ENCODE assay signal across 14 cellular contexts in the genomic region with DNA sequence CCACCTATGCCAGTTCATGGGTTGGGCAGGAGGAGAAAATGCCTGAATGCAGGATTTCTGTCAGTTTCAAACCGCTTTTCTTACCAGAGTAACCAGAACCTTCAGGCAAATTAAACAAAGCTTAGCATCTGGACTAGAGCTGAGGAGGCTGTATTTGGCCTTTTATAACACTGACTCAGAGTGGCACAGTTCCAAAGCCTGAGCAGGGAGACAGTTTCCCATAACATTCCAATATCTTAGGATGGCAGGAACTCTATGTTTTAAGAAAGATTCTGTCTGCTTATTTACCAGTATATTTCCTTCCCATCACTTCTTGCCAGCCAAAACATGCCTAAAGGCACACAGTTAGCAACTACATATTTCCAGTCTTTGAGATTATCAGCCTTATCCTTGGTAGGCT. TPM values are rescaled to one million over a fixed set of nuclear protein-coding genes. Genes with fewer than 3 reads are reported as not detected.
DNase-seq lines count a peak whose midpoint lies in the region; ATAC-seq and TF ChIP-seq lines count a peak whose summit lies in the region.
"Had no signal": no experiment of that assay in that cellular context is flagged by ENCODE, and none has a peak within 500 bp of the region (broad histone marks: within the 10 kb centered on the region; RNA-seq: fewer than 3 reads in every experiment).

No MANE protein-coding gene starts in this region.

- H3K9me3 ChIP-seq in body of pancreas: no peaks in the 10 kb centered on the region
- H3K9me3 ChIP-seq: upper lobe of left lung had no signal

- H3K36me3 ChIP-seq in body of pancreas (replicated peaks in 1 of 2; ENCODE audit: insufficient read depth in 1 of 2, low read depth in 2 of 2): peaks cover 26 to 65% of the 10 kb centered on the region in 2 donors

- no peak overlapping the region for H3K27ac Mint-ChIP-seq in endothelial cell (ENCODE audit: unreplicated experiment)

- no peaks in the 10 kb centered on the region for H3K9me3 Mint-ChIP-seq in endothelial cell (ENCODE audit: unreplicated experiment)
- H3K9me3 Mint-ChIP-seq: brain had no signal

- H3K4me3 Mint-ChIP-seq in endothelial cell (ENCODE audit: unreplicated experiment): peak overlapping the region; percentile 37
- H3K4me3 Mint-ChIP-seq: brain had no signal

- no peaks in the 10 kb centered on the region for H3K27me3 ChIP-seq in body of pancreas
- H3K27me3 ChIP-seq: foreskin keratinocyte, upper lobe of left lung had no signal

- 88 to 100% methylated on average over 1 of the region's 1 CpG for WGBS in body of pancreas, 2 donors

- intact Hi-C loops in body of pancreas (cut with DNase I): no loop called here

- peak; percentile 91 for DNase-seq in AG10803 (ENCODE audit: low read depth)
- DNase-seq in M059J (ENCODE audit: low read depth): peak; percentile 92
- no peak for DNase-seq in endothelial cell (ENCODE audit: low spot score)
- DNase-seq in non-pigmented ciliary epithelial cell (ENCODE audit: low read depth): peak; percentile 49
- DNase-seq in stimulated activated CD8-positive, alpha-beta memory T cell treated with anti-CD3 and anti-CD28 coated beads, Interleukin-4, amount 100 ng/mL, for 48 hours: no peak
- DNase-seq in medulla oblongata (ENCODE audit: extremely low spot score): no peak
- no peak for DNase-seq in body of pancreas
- DNase-seq: COR-L47, left colon, MM.1S, upper lobe of left lung had no signal

- no peak overlapping the region for H3K27ac ChIP-seq in body of pancreas
- H3K27ac ChIP-seq: foreskin keratinocyte had no signal

- peaks cover 15% of the 10 kb centered on the region for H3K4me1 Mint-ChIP-seq in endothelial cell (ENCODE audit: unreplicated experiment)
- H3K4me1 Mint-ChIP-seq: brain had no signal

- H3K4me1 ChIP-seq in body of pancreas: no peaks in the 10 kb centered on the region
- H3K4me1 ChIP-seq: foreskin keratinocyte, upper lobe of left lung had no signal

- no peak overlapping the region for H3K4me3 ChIP-seq in AG10803 (ENCODE audit: low read length)
- no peak overlapping the region for H3K4me3 ChIP-seq in body of pancreas
- H3K4me3 ChIP-seq: upper lobe of left lung had no signal

- TF ChIP-seq POLR2A in body of pancreas (IDR thresholded peaks at IDR 0.05): no peak

- peaks cover 74% of the 10 kb centered on the region for H3K36me3 Mint-ChIP-seq in endothelial cell (ENCODE audit: low read depth, unreplicated experiment)

- TF ChIP-seq CTCF in AG10803 (conservative IDR thresholded peaks at IDR 0.05; ENCODE audit: low read length) (no peak), endothelial cell (IDR thresholded peaks at IDR 0.05; ENCODE audit: unreplicated experiment) (no peak), body of pancreas (IDR thresholded peaks at IDR 0.05) (no peak)

- ATAC-seq in GM21423 (IDR thresholded peaks at IDR 0.05; ENCODE audit: unreplicated experiment): no peak
- no peak for ATAC-seq in body of pancreas
- ATAC-seq: foreskin keratinocyte, left colon had no signal

- H3K27me3 Mint-ChIP-seq in endothelial cell (ENCODE audit: unreplicated experiment): no peaks in the 10 kb centered on the region

RNA-seq across cellular contexts. Expression of a gene that starts 46.8 kb away (rescaled TPM):
- 40.0 and 86.1 TPM in 2 replicates for total RNA-seq in M059J (2014; rRNA removed; shearing (Covaris generic))
- total RNA-seq in endothelial cell (ENCODE audit: unreplicated experiment) (223 TPM), body of pancreas (10 to 100 TPM; 84.4 to 87.4 TPM)

Comparison
In these comparisons a context has a peak if more than half of its experiments do, and no peak if none do; other contexts are left out.
1. DNase-seq: peak in AG10803 (single experiment), M059J (single experiment) and non-pigmented ciliary epithelial cell (single experiment); none in endothelial cell (single experiment), stimulated activated CD8-positive, alpha-beta memory T cell treated with anti-CD3 and anti-CD28 coated beads, Interleukin-4, amount 100 ng/mL, for 48 hours (single experiment), medulla oblongata (single experiment) and body of pancreas (0 of 4).